13 cellular contexts compared by ENCODE assay signal in the genomic region with DNA sequence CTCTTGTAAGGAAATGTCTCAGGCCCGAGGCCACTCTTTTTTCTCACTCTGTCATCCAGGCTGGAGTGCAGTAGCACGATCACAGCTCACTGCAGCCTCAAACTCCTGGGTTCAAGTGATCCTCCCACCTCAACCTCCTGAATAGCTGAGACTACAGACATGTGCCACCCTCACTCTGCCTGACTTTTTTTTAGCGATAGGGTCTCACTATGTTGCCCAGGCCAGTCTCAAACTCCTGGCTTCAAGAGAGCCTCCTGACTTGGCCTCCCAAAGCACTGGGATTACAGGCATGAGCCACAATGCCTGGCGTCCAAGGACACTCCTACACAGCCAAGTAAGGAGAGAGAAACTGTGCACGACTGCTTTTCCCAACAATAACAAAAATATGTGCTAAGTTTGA. TPM values are rescaled to one million over a fixed set of nuclear protein-coding genes. Genes with fewer than 3 reads are reported as not detected.
DNase-seq lines count a peak whose midpoint lies in the region; ATAC-seq and TF ChIP-seq lines count a peak whose summit lies in the region.
"Had no signal": no experiment of that assay in that cellular context is flagged by ENCODE, and none has a peak within 500 bp of the region (broad histone marks: within the 10 kb centered on the region; RNA-seq: fewer than 3 reads in every experiment).

No MANE protein-coding gene starts in this region.

- no peak for TF ChIP-seq CTCF in PC-3 (conservative IDR thresholded peaks at IDR 0.05; ENCODE audit: low read depth, low read length)
- no peak for TF ChIP-seq CTCF in WTC11 (IDR thresholded peaks at IDR 0.05)
- no peak for TF ChIP-seq CTCF in neural crest cell (conservative IDR thresholded peaks at IDR 0.05)

- CTCF ChIA-PET in PC-3 (lab: Charles Lee) = no interaction called here
- CTCF ChIA-PET in WTC11 (lab: Charles Lee) = no interaction called here

- H3K27me3 Mint-ChIP-seq in WTC11 (ENCODE audit: low read depth) = no peaks in the 10 kb centered on the region
- no peaks in the 10 kb centered on the region for H3K27me3 Mint-ChIP-seq in neural crest cell (ENCODE audit: low read depth)

- H3K79me2 ChIP-seq in PC-3 (ENCODE audit: low read length) = peaks cover 71% of the 10 kb centered on the region

- H3K27ac ChIP-seq in PC-3 (ENCODE audit: low read length) = 0 out of 2 replicates have a peak overlapping the region, but pooled peaks have one; percentile 71

- no peaks in the 10 kb centered on the region for H3K9me3 ChIP-seq in PC-3 (ENCODE audit: low read length)
- H3K9me3 ChIP-seq: BE2C, HAP-1 had no signal

- DNase-seq in PC-3 (no peak), WTC11 (ENCODE audit: low spot score) (no peak), neural crest cell (ENCODE audit: low read depth, low spot score) (no peak), NCI-H446 (lab: John Stamatoyannopoulos, UW) (no peak), SW 1271 (lab: John Stamatoyannopoulos, UW) (no peak), H4 (ENCODE audit: low spot score) (no peak)
- DNase-seq: ACHN; BE2C; Calu3; CD8-positive, alpha-beta T cell; DMS79 treated with DMSO at 0.1 percent for 48 hours; GF-D8 had no signal

- POLR2A ChIA-PET in PC-3 (lab: Charles Lee; ENCODE audit: unreplicated experiment) = no interaction called here
- POLR2A ChIA-PET in WTC11 (lab: Charles Lee) = no interaction called here

- H2AFZ ChIP-seq in PC-3 (ENCODE audit: low read length) = no peak overlapping the region

- no peaks in the 10 kb centered on the region for H3F3A ChIP-seq in PC-3 (ENCODE audit: low read length, unreplicated experiment)

- ATAC-seq in PC-3 (no peak), WTC11 (no peak)
- ATAC-seq: CD8-positive, alpha-beta T cell had no signal

- no peak overlapping the region for H3K9ac ChIP-seq in PC-3 (ENCODE audit: low read length)

- H3K4me3 Mint-ChIP-seq in WTC11 (no peak overlapping the region), neural crest cell (no peak overlapping the region)
- H3K4me3 Mint-ChIP-seq: CD8-positive, alpha-beta T cell had no signal

- no TSS peak for BruUV-seq in PC-3 (replicated peaks; lab: Mats Ljungman, UMichigan)

- H3K36me3 Mint-ChIP-seq in WTC11 (peaks cover 9% of the 10 kb centered on the region), neural crest cell (ENCODE audit: low read depth) (peaks cover 5% of the 10 kb centered on the region)

- intact Hi-C loops in PC-3 (cut with micrococcal nuclease) = no loop called here

- no peaks in the 10 kb centered on the region for H3K27me3 ChIP-seq in PC-3 (ENCODE audit: low read length)
- H3K27me3 ChIP-seq: BE2C had no signal

- 0 out of 2 replicates have a peak, but pooled peaks cover 4% of the 10 kb centered on the region for H4K20me1 ChIP-seq in PC-3 (ENCODE audit: low read length)

- H3K27ac Mint-ChIP-seq in WTC11 (no peak overlapping the region), neural crest cell (ENCODE audit: unreplicated experiment) (peak overlapping the region; percentile 48)

- H3K4me1 ChIP-seq in PC-3 (ENCODE audit: insufficient read depth, low read length) = peaks cover 23% of the 10 kb centered on the region
- H3K4me1 ChIP-seq: BE2C, HAP-1 had no signal

- no peaks in the 10 kb centered on the region for H3K9me3 Mint-ChIP-seq in WTC11
- H3K9me3 Mint-ChIP-seq in neural crest cell = no peaks in the 10 kb centered on the region
- H3K9me3 Mint-ChIP-seq: CD8-positive, alpha-beta T cell had no signal

- H3K9me2 ChIP-seq in PC-3 (replicated peaks; ENCODE audit: low read length) = no peaks in the 10 kb centered on the region

- 0 out of 2 replicates have a peak overlapping the region, but pooled peaks have one; percentile 48 for H3K4me2 ChIP-seq in PC-3 (ENCODE audit: low read length)

- no peak overlapping the region for H3K4me3 ChIP-seq in PC-3 (ENCODE audit: low read length)
- H3K4me3 ChIP-seq: HAP-1 had no signal

- H3K36me3 ChIP-seq in PC-3 (ENCODE audit: low read depth, low read length) = peaks cover 5% of the 10 kb centered on the region; the same call in 1 of the 2 replicates
- H3K36me3 ChIP-seq: BE2C had no signal

- H3K4me1 Mint-ChIP-seq in WTC11 = peaks cover 24% of the 10 kb centered on the region
- H3K4me1 Mint-ChIP-seq in neural crest cell = peaks cover 45% of the 10 kb centered on the region

TF ChIP-seq in WTC11, 78 proteins besides CTCF, POLR2A, EP300 and RAD21:
- TF ChIP-seq JUN (CRISPR knock-in tag; IDR thresholded peaks at IDR 0.05) = no peak
- TF ChIP-seq, protein P1, sequence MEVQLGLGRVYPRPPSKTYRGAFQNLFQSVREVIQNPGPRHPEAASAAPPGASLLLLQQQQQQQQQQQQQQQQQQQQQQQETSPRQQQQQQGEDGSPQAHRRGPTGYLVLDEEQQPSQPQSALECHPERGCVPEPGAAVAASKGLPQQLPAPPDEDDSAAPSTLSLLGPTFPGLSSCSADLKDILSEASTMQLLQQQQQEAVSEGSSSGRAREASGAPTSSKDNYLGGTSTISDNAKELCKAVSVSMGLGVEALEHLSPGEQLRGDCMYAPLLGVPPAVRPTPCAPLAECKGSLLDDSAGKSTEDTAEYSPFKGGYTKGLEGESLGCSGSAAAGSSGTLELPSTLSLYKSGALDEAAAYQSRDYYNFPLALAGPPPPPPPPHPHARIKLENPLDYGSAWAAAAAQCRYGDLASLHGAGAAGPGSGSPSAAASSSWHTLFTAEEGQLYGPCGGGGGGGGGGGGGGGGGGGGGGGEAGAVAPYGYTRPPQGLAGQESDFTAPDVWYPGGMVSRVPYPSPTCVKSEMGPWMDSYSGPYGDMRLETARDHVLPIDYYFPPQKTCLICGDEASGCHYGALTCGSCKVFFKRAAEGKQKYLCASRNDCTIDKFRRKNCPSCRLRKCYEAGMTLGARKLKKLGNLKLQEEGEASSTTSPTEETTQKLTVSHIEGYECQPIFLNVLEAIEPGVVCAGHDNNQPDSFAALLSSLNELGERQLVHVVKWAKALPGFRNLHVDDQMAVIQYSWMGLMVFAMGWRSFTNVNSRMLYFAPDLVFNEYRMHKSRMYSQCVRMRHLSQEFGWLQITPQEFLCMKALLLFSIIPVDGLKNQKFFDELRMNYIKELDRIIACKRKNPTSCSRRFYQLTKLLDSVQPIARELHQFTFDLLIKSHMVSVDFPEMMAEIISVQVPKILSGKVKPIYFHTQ (CRISPR knock-in tag; IDR thresholded peaks at IDR 0.05) = no peak
- TF ChIP-seq ZNF121 (CRISPR knock-in tag; IDR thresholded peaks at IDR 0.05) = peak; percentile 83; the same call in 1 of the 2 replicates
TF ChIP-seq in WTC11: peak in this region for 1.

RNA-seq across cellular contexts. Expression of a gene that starts 7.6 kb away (rescaled TPM):
- 7.7 and 8.2 TPM in 2 replicates for total RNA-seq in PC-3 (2014; rRNA removed)
- 20.3 to 27.7 TPM (median 26.0 TPM) in 3 replicates for total RNA-seq in WTC11 (2021)
- 46.1 and 49.0 TPM in 2 replicates for total RNA-seq in neural crest cell
- 1.2 and 2.0 TPM in 2 replicates for total RNA-seq in H4 (2014; rRNA removed; shearing (Covaris generic))
